Comparison of ENCODE assay signal across 22 cellular contexts in the genomic region with DNA sequence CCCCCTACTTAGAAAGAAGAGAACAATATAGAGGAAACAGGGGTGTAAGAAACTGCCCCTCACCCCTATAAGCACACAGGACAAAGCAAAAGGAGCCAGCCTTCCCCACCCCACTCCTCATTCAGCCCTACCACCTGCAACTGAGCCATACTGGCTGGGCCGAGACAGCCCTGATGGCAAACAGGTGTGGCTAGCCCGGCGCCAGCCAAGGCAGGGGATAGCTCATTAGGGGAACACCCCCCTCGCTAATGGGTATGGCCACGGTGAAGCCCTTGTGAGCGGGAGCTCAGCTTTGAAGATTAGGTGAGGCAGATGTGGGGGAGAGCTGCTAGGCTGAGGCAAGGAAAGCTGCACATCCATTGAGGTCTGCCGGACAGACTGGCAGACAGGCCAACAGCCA.
DNase-seq lines count a peak whose midpoint lies in the region; ATAC-seq and TF ChIP-seq lines count a peak whose summit lies in the region.
"Had no signal": no experiment of that assay in that cellular context is flagged by ENCODE, and none has a peak within 500 bp of the region (broad histone marks: within the 10 kb centered on the region; RNA-seq: fewer than 3 reads in every experiment).

No MANE protein-coding gene starts in this region.

- no peaks in the 10 kb centered on the region for H3K27me3 ChIP-seq in esophagus muscularis mucosa
- H3K27me3 ChIP-seq: breast epithelium, heart left ventricle, neutrophil, tibial artery had no signal

- H3K9me3 ChIP-seq in esophagus muscularis mucosa = no peaks in the 10 kb centered on the region
- H3K9me3 ChIP-seq: breast epithelium, heart left ventricle, left ventricle myocardium inferior, neutrophil, tibial artery had no signal

- H3K36me3 ChIP-seq in esophagus muscularis mucosa = peaks cover 0 to 87% (median 51%) of the 10 kb centered on the region in 4 donors
- H3K36me3 ChIP-seq: breast epithelium, neutrophil had no signal

- WGBS in esophagus muscularis mucosa = 72% methylated on average over 7 of the region's 7 CpGs

- intact Hi-C loops in esophagus muscularis mucosa (cut with DNase I) = no loop called here

- TF ChIP-seq EP300 in esophagus muscularis mucosa (IDR thresholded peaks at IDR 0.05) = no peak

- H3K9me3 Mint-ChIP-seq in endothelial cell (ENCODE audit: unreplicated experiment) = no peaks in the 10 kb centered on the region
- H3K9me3 Mint-ChIP-seq: activated CD4-positive, alpha-beta T cell treated with anti-CD3 and anti-CD28 coated beads, Interleukin-2, amount 10 ng/mL, durations not matched to agents 24 days and 14 days; dendritic cell treated with granulocyte-macrophage colony-stimulating factor and Interleukin-4, amounts not matched to agents 40 ng/mL and 50 ng/mL, for 4 days; stimulated activated naive CD8-positive, alpha-beta T cell treated with anti-CD3 and anti-CD28 coated beads, Interleukin-15, Interleukin-2, amounts not matched to agents 100 ng/mL and 50 ng/mL, for 24 hours had no signal

- no peak overlapping the region for H3K27ac Mint-ChIP-seq in endothelial cell (ENCODE audit: unreplicated experiment)
- H3K27ac Mint-ChIP-seq: activated CD4-positive, alpha-beta T cell treated with anti-CD3 and anti-CD28 coated beads, Interleukin-2, amount 10 ng/mL, durations not matched to agents 24 days and 14 days; dendritic cell treated with granulocyte-macrophage colony-stimulating factor and Interleukin-4, amounts not matched to agents 40 ng/mL and 50 ng/mL, for 4 days; stimulated activated naive CD8-positive, alpha-beta T cell treated with anti-CD3 and anti-CD28 coated beads, Interleukin-15, Interleukin-2, amounts not matched to agents 100 ng/mL and 50 ng/mL, for 24 hours had no signal

- peaks cover 19% of the 10 kb centered on the region for H3K36me3 Mint-ChIP-seq in endothelial cell (ENCODE audit: low read depth, unreplicated experiment)

- H3K4me3 Mint-ChIP-seq in endothelial cell (ENCODE audit: unreplicated experiment) = peak overlapping the region; percentile 35
- H3K4me3 Mint-ChIP-seq: activated CD4-positive, alpha-beta T cell treated with anti-CD3 and anti-CD28 coated beads, Interleukin-2, amount 10 ng/mL, durations not matched to agents 24 days and 14 days; dendritic cell treated with granulocyte-macrophage colony-stimulating factor and Interleukin-4, amounts not matched to agents 40 ng/mL and 50 ng/mL, for 4 days; stimulated activated naive CD8-positive, alpha-beta T cell treated with anti-CD3 and anti-CD28 coated beads, Interleukin-15, Interleukin-2, amounts not matched to agents 100 ng/mL and 50 ng/mL, for 24 hours had no signal

- TF ChIP-seq POLR2A in esophagus muscularis mucosa (IDR thresholded peaks at IDR 0.05; ENCODE audit: low read depth) = no peak

- no peak overlapping the region for H3K4me3 ChIP-seq in esophagus muscularis mucosa
- H3K4me3 ChIP-seq: breast epithelium, GM12878, heart left ventricle, left ventricle myocardium inferior, tibial artery had no signal

- no peak for ATAC-seq in GM18519 (IDR thresholded peaks at IDR 0.05; ENCODE audit: low FRiP score, unreplicated experiment)
- ATAC-seq: GM12878, heart left ventricle, PC-3 had no signal

- peaks cover 46% of the 10 kb centered on the region for H3K4me1 Mint-ChIP-seq in endothelial cell (ENCODE audit: unreplicated experiment)
- H3K4me1 Mint-ChIP-seq: activated CD4-positive, alpha-beta T cell treated with anti-CD3 and anti-CD28 coated beads, Interleukin-2, amount 10 ng/mL, durations not matched to agents 24 days and 14 days had no signal

- peaks cover 11 to 13% (median 12%) of the 10 kb centered on the region in 4 donors for H3K4me1 ChIP-seq in esophagus muscularis mucosa
- H3K4me1 ChIP-seq: breast epithelium had no signal

- peak; percentile 42 for DNase-seq in COR-L47 (lab: John Stamatoyannopoulos, UW)
- DNase-seq in NCI-H1092 (lab: John Stamatoyannopoulos, UW) = peak; percentile 77
- DNase-seq in NCI-H510A (lab: John Stamatoyannopoulos, UW) = peak; percentile 99
- DNase-seq in endothelial cell (ENCODE audit: low spot score) = no peak
- DNase-seq in esophagus muscularis mucosa (ENCODE audit: extremely low spot score) = no peak
- DNase-seq in anterior cingulate cortex (lab: John Stamatoyannopoulos, UW) = no peak
- DNase-seq in KBM-7 = no peak
- DNase-seq: activated CD4-positive, alpha-beta T cell treated with anti-CD3 and anti-CD28 coated beads, Interleukin-2, amount 10 ng/mL, durations not matched to agents 24 days and 14 days; C1 segment of cervical spinal cord; heart left ventricle; Karpas-422; left ventricle myocardium inferior; PC-3; SIG-M5; stimulated activated CD4-positive, alpha-beta T cell treated with anti-CD3 and anti-CD28 coated beads, Interleukin-4, amount 100 ng/mL, for 24 hours; tibial artery had no signal

- in situ Hi-C loops in KBM-7 (cut with MboI; ENCODE audit: low pct_unique_long_range_greater_than_20kb, low sequenced_read_pairs) = no loop called here

- TF ChIP-seq CTCF in endothelial cell (IDR thresholded peaks at IDR 0.05; ENCODE audit: unreplicated experiment) (no peak), esophagus muscularis mucosa (IDR thresholded peaks at IDR 0.05) (no peak)

- H3K27me3 Mint-ChIP-seq in endothelial cell (ENCODE audit: unreplicated experiment) = peaks cover 4% of the 10 kb centered on the region
- H3K27me3 Mint-ChIP-seq: activated CD4-positive, alpha-beta T cell treated with anti-CD3 and anti-CD28 coated beads, Interleukin-2, amount 10 ng/mL, durations not matched to agents 24 days and 14 days; dendritic cell treated with granulocyte-macrophage colony-stimulating factor and Interleukin-4, amounts not matched to agents 40 ng/mL and 50 ng/mL, for 4 days; stimulated activated naive CD8-positive, alpha-beta T cell treated with anti-CD3 and anti-CD28 coated beads, Interleukin-15, Interleukin-2, amounts not matched to agents 100 ng/mL and 50 ng/mL, for 24 hours had no signal

- H3K27ac ChIP-seq in esophagus muscularis mucosa (replicated peaks in 1 of 4) = no peak overlapping the region
- H3K27ac ChIP-seq: breast epithelium, heart left ventricle, left ventricle myocardium inferior, neutrophil, tibial artery had no signal

Comparison
In these comparisons a context has a peak if more than half of its experiments do, and no peak if none do; other contexts are left out.
1. DNase-seq: peak in COR-L47 (single experiment), NCI-H1092 (single experiment) and NCI-H510A (single experiment); none in endothelial cell (single experiment), esophagus muscularis mucosa (single experiment), anterior cingulate cortex (0 of 58) and KBM-7 (single experiment).